ENCODE assay signal across 18 cellular contexts in the genomic region with DNA sequence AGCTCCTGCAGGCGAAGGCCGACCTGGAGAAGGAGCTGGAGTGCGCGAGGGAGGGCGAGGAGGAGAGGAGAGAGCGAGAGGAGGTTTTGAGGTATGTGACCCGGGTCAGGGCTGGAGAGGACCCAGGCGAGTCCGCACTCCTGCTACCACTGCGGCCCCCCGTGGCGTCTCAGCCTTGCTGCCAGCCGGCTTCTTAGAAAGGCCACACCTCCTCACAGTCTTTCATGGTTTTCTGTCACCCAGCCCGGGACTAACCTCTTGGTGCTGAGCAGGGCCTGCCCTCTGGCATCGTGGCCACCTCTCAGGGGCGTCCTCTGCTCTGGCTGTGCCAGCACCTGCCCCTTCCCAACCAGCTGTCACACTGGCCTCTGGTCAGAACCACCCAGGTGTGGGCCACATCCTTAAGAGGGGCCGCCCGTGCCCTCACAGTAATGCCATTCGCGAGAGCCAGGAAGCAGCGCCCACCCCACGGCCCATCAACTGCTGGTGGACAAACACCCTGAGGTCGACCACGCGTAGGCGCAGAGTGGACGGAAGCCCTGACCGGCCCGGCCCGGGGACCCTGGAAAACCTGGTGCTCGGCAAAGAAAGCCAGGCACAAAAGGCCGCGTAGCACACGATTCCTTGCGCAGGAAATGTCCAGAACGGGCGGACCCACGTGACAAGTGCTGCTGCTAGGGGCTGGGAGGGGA. TPM values are rescaled to one million over a fixed set of nuclear protein-coding genes. Genes with fewer than 3 reads are reported as not detected.
DNase-seq lines count a peak whose midpoint lies in the region; ATAC-seq, FAIRE-seq and TF ChIP-seq lines count a peak whose summit lies in the region.
"Had no signal": no experiment of that assay in that cellular context is flagged by ENCODE, and none has a peak within 500 bp of the region (broad histone marks: within the 10 kb centered on the region; RNA-seq: fewer than 3 reads in every experiment).

No MANE protein-coding gene starts in this region.

- H3K36me3 ChIP-seq in BLaER1 (peaks cover 78% of the 10 kb centered on the region), kidney (ENCODE audit: control insufficient read depth in 1 of 2, insufficient read depth in 2 of 2, low read length in 2 of 2) (peaks cover 7 to 19% of the 10 kb centered on the region in 2 donors)

- H3K9ac ChIP-seq in BLaER1 (no peak overlapping the region), kidney (ENCODE audit: low read length in 2 of 2) (no peak overlapping the region)

- DNase-seq in kidney = peak; percentile 66
- no peak for DNase-seq in activated CD4-positive, CD25-positive, alpha-beta regulatory T cell treated with anti-CD3 and anti-CD28 coated beads, Interleukin-2, amount 50 U/mL, for 72 hours
- no peak for DNase-seq in HUDEP-2 (lab: John Stamatoyannopoulos, UW; ENCODE audit: unreplicated experiment in 76 of 76)
- DNase-seq: Calu3; CD8-positive, alpha-beta T cell; DMS79 treated with DMSO at 0.1 percent for 48 hours; GF-D8; HCEC 1CT had no signal

- H3K27me3 ChIP-seq in BLaER1 = no peaks in the 10 kb centered on the region

- H3K4me1 ChIP-seq in BLaER1 (peaks cover 54% of the 10 kb centered on the region), kidney (ENCODE audit: control insufficient read depth in 1 of 2, insufficient read depth in 1 of 2, low read depth in 1 of 2, low read length in 2 of 2) (no peaks in the 10 kb centered on the region)
- H3K4me1 ChIP-seq: A549 had no signal

- no peak for FAIRE-seq in kidney (lab: Jason Lieb, UNC)
- FAIRE-seq: A549, GM12878, H1 had no signal

- 0 out of 2 replicates have a peak overlapping the region, but pooled peaks have one; percentile 85 for H3K4me2 ChIP-seq in BLaER1
- H3K4me2 ChIP-seq: A549 had no signal

- no peak for ATAC-seq in HG02623 (IDR thresholded peaks at IDR 0.05; ENCODE audit: unreplicated experiment)
- ATAC-seq in SK-N-SH treated with all-trans-retinoic acid at 6 μM for 48 hours = no peak
- ATAC-seq: A549; CD8-positive, alpha-beta T cell; GM12878 had no signal

- H3K9me3 ChIP-seq in BLaER1 = no peaks in the 10 kb centered on the region
- H3K9me3 ChIP-seq in kidney (ENCODE audit: control insufficient read depth in 1 of 2, low read length in 2 of 2) = no peaks in the 10 kb centered on the region
- H3K9me3 ChIP-seq: A549; BLaER1 treated with 17β-estradiol and CSF1 and Interleukin-3, amounts not matched to agents 10 nM and 100 nM had no signal

- intact Hi-C loops in kidney (cut with DNase I) = no loop called here

- H4K20me1 ChIP-seq in BLaER1 = peaks cover 6% of the 10 kb centered on the region; the same call in 1 of the 2 replicates

- H3K4me3 ChIP-seq in BLaER1 (no peak overlapping the region), kidney (ENCODE audit: low read length in 2 of 2) (no peak overlapping the region)
- H3K4me3 ChIP-seq: A549; BLaER1 treated with 17β-estradiol and CSF1 and Interleukin-3, amounts not matched to agents 10 nM and 100 nM; GM12878 had no signal

- TF ChIP-seq CTCF in kidney (IDR thresholded peaks at IDR 0.05; ENCODE audit: borderline replicate concordance, extremely low read depth, insufficient read depth) = no peak

- H3K27ac ChIP-seq in BLaER1 (no peak overlapping the region), angular gyrus (ENCODE audit: low read depth, low read length) (peak overlapping the region; percentile 81), kidney (ENCODE audit: low read depth in 2 of 2, low read length in 2 of 2) (no peak overlapping the region), temporal lobe (ENCODE audit: low read depth, low read length) (peak overlapping the region; percentile 48)
- H3K27ac ChIP-seq: 22Rv1; A549; BLaER1 treated with 17β-estradiol and CSF1 and Interleukin-3, amounts not matched to agents 10 nM and 100 nM had no signal

TF ChIP-seq in SK-N-SH treated with all-trans-retinoic acid at 6 μM for 48 hours, 23 proteins besides CTCF, POLR2A, EP300 and RAD21 (continues in another document):
- no peak for TF ChIP-seq ARNTL (CRISPR knock-in tag; IDR thresholded peaks at IDR 0.05; ENCODE audit: borderline replicate concordance, low read depth)
- TF ChIP-seq, protein P1, sequence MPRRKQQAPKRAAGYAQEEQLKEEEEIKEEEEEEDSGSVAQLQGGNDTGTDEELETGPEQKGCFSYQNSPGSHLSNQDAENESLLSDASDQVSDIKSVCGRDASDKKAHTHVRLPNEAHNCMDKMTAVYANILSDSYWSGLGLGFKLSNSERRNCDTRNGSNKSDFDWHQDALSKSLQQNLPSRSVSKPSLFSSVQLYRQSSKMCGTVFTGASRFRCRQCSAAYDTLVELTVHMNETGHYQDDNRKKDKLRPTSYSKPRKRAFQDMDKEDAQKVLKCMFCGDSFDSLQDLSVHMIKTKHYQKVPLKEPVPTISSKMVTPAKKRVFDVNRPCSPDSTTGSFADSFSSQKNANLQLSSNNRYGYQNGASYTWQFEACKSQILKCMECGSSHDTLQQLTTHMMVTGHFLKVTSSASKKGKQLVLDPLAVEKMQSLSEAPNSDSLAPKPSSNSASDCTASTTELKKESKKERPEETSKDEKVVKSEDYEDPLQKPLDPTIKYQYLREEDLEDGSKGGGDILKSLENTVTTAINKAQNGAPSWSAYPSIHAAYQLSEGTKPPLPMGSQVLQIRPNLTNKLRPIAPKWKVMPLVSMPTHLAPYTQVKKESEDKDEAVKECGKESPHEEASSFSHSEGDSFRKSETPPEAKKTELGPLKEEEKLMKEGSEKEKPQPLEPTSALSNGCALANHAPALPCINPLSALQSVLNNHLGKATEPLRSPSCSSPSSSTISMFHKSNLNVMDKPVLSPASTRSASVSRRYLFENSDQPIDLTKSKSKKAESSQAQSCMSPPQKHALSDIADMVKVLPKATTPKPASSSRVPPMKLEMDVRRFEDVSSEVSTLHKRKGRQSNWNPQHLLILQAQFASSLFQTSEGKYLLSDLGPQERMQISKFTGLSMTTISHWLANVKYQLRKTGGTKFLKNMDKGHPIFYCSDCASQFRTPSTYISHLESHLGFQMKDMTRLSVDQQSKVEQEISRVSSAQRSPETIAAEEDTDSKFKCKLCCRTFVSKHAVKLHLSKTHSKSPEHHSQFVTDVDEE (CRISPR knock-in tag; IDR thresholded peaks at IDR 0.05) = no peak
- TF ChIP-seq ZNF8 (CRISPR knock-in tag; IDR thresholded peaks at IDR 0.05) = no peak
- no peak for TF ChIP-seq GLIS3 (CRISPR knock-in tag; IDR thresholded peaks at IDR 0.05)
- TF ChIP-seq ISL1 (CRISPR knock-in tag; IDR thresholded peaks at IDR 0.05) = no peak
- no peak for TF ChIP-seq ZNF70 (CRISPR knock-in tag; IDR thresholded peaks at IDR 0.05)
- TF ChIP-seq ZFP30 (CRISPR knock-in tag; IDR thresholded peaks at IDR 0.05) = no peak
- no peak for TF ChIP-seq CREB5 (CRISPR knock-in tag; IDR thresholded peaks at IDR 0.05; ENCODE audit: low read depth)
- no peak for TF ChIP-seq SNAI2 (CRISPR knock-in tag; IDR thresholded peaks at IDR 0.05)
- TF ChIP-seq TCF4 (CRISPR knock-in tag; IDR thresholded peaks at IDR 0.05; ENCODE audit: borderline replicate concordance) = no peak
- no peak for TF ChIP-seq ESRRG (CRISPR knock-in tag; IDR thresholded peaks at IDR 0.05)
- TF ChIP-seq, protein P2, sequence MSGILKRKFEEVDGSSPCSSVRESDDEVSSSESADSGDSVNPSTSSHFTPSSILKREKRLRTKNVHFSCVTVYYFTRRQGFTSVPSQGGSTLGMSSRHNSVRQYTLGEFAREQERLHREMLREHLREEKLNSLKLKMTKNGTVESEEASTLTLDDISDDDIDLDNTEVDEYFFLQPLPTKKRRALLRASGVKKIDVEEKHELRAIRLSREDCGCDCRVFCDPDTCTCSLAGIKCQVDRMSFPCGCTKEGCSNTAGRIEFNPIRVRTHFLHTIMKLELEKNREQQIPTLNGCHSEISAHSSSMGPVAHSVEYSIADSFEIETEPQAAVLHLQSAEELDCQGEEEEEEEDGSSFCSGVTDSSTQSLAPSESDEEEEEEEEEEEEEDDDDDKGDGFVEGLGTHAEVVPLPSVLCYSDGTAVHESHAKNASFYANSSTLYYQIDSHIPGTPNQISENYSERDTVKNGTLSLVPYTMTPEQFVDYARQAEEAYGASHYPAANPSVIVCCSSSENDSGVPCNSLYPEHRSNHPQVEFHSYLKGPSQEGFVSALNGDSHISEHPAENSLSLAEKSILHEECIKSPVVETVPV (CRISPR knock-in tag; IDR thresholded peaks at IDR 0.05) = no peak
- TF ChIP-seq PPARA (CRISPR knock-in tag; IDR thresholded peaks at IDR 0.05; ENCODE audit: borderline replicate concordance) = no peak
- TF ChIP-seq, protein P3, sequence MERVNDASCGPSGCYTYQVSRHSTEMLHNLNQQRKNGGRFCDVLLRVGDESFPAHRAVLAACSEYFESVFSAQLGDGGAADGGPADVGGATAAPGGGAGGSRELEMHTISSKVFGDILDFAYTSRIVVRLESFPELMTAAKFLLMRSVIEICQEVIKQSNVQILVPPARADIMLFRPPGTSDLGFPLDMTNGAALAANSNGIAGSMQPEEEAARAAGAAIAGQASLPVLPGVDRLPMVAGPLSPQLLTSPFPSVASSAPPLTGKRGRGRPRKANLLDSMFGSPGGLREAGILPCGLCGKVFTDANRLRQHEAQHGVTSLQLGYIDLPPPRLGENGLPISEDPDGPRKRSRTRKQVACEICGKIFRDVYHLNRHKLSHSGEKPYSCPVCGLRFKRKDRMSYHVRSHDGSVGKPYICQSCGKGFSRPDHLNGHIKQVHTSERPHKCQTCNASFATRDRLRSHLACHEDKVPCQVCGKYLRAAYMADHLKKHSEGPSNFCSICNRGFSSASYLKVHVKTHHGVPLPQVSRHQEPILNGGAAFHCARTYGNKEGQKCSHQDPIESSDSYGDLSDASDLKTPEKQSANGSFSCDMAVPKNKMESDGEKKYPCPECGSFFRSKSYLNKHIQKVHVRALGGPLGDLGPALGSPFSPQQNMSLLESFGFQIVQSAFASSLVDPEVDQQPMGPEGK (CRISPR knock-in tag; IDR thresholded peaks at IDR 0.05; ENCODE audit: borderline replicate concordance) = no peak
- TF ChIP-seq ZNF565 (CRISPR knock-in tag; conservative IDR thresholded peaks at IDR 0.05; ENCODE audit: low read depth) = no peak

RNA-seq across cellular contexts. Expression of gene IQCE, which starts 34.4 kb away (rescaled TPM):
- total RNA-seq in kidney (27.8 TPM), temporal lobe (18.7 TPM)
- polyA plus RNA-seq in kidney (ENCODE audit: insufficient read depth, low read depth, low replicate concordance) = 6.1 TPM

RNA-seq across cellular contexts. Expression of gene BRAT1, which starts 37.9 kb away (rescaled TPM):
- total RNA-seq in kidney (23.7 TPM), temporal lobe (15.7 TPM)
- 18.7 TPM for polyA plus RNA-seq in kidney (ENCODE audit: insufficient read depth, low read depth, low replicate concordance)

RNA-seq across cellular contexts. Expression of gene TTYH3, which starts 38.6 kb away (rescaled TPM):
- 55.0 TPM for total RNA-seq in kidney
- 22.5 TPM for polyA plus RNA-seq in kidney (ENCODE audit: insufficient read depth, low read depth, low replicate concordance)
- total RNA-seq in temporal lobe = 68.4 TPM

Comparison
In these comparisons a context has a peak if more than half of its experiments do, and no peak if none do; other contexts are left out.
1. H3K27ac ChIP-seq: peak in angular gyrus (single experiment) and temporal lobe (single experiment); none in BLaER1 (single experiment) and kidney (0 of 2).